ENCODE assay signal across 21 cellular contexts in the genomic region with DNA sequence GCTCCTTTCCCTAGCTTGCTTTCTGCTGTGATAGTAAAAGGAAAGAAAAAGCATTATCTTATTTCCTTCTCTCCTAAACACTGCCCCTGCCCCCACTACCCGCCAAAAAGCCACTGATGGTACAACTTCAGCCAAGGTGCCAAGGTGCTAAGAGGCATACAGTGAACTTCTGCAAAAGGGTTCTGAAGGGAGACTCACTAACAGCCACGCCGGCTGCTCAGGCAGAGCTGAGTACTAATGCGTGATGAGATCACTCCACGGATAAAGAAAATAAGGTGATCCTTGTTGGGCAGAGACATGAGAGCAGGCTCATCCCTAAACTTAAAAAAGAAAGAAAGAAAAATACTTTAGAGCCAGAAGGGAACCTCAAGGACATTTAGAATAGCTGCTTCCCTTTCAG.
"Had no signal": no experiment of that assay in that cellular context is flagged by ENCODE, and none has a peak within 500 bp of the region (broad histone marks: within the 10 kb centered on the region; RNA-seq: fewer than 3 reads in every experiment).

No MANE protein-coding gene starts in this region.

- H3K4me2 ChIP-seq: smooth muscle cell had no signal

- H3K36me3 Mint-ChIP-seq: activated naive CD4-positive, alpha-beta T cell treated with anti-CD3 and anti-CD28 coated beads, Interleukin-2, amount 50 U/mL, for 72 hours; type B pancreatic cell; WTC11 had no signal

- H3K27me3 ChIP-seq: ascending aorta, brain microvascular endothelial cell had no signal

- H3K9me3 Mint-ChIP-seq: activated naive CD4-positive, alpha-beta T cell treated with anti-CD3 and anti-CD28 coated beads, Interleukin-2, amount 50 U/mL, for 72 hours; effector memory CD8-positive, alpha-beta T cell; neural crest cell; type B pancreatic cell; WTC11 had no signal

- H3K27ac Mint-ChIP-seq: activated naive CD4-positive, alpha-beta T cell treated with anti-CD3 and anti-CD28 coated beads, Interleukin-2, amount 50 U/mL, for 72 hours; effector memory CD8-positive, alpha-beta T cell; T-helper 1 cell treated with Interleukin-12 subunit alpha and Interleukin-12 subunit beta and Interleukin-4 antibody, amounts not matched to agents 30 μg/mL and 1 μg/mL, for 36 hours; type B pancreatic cell; WTC11 had no signal

- H3K9me3 ChIP-seq: ascending aorta had no signal

- ATAC-seq: activated naive CD4-positive, alpha-beta T cell treated with anti-CD3 and anti-CD28 coated beads, Interleukin-2, amount 50 U/mL, for 72 hours; effector memory CD8-positive, alpha-beta T cell; esophagus mucosa; sciatic nerve; WTC11 had no signal

- H3K27ac ChIP-seq: brain microvascular endothelial cell had no signal

- H3K4me3 Mint-ChIP-seq: effector memory CD8-positive, alpha-beta T cell; neural crest cell; T-helper 1 cell treated with Interleukin-12 subunit alpha and Interleukin-12 subunit beta and Interleukin-4 antibody, amounts not matched to agents 30 μg/mL and 1 μg/mL, for 36 hours; type B pancreatic cell; WTC11 had no signal

- H3K4me3 ChIP-seq: ascending aorta, smooth muscle cell had no signal

- H3K4me1 Mint-ChIP-seq: WTC11 had no signal

- H3K36me3 ChIP-seq: ascending aorta, brain microvascular endothelial cell had no signal

- H3K27me3 Mint-ChIP-seq: effector memory CD8-positive, alpha-beta T cell had no signal

- DNase-seq: activated gamma-delta T cell treated with Interleukin-2 at 50 U/mL for 16 hours; activated T-cell treated with anti-CD3 and anti-CD28 coated beads, Interleukin-2, amount 50 U/mL, for 1 hour; brain microvascular endothelial cell; caudate nucleus; effector memory CD8-positive, alpha-beta T cell; hippocampal formation; left cardiac atrium; occipital lobe; stimulated activated CD4-positive, alpha-beta T cell treated with anti-CD3 and anti-CD28 coated beads, Interleukin-2, amount 100 ng/mL, for 48 hours; stimulated activated CD8-positive, alpha-beta memory T cell treated with anti-CD3 and anti-CD28 coated beads, Interleukin-4, amount 100 ng/mL, for 48 hours; stimulated activated naive CD4-positive, alpha-beta T cell; T1000 had no signal
